Comparison of ENCODE assay signal across 8 cellular contexts in the genomic region with DNA sequence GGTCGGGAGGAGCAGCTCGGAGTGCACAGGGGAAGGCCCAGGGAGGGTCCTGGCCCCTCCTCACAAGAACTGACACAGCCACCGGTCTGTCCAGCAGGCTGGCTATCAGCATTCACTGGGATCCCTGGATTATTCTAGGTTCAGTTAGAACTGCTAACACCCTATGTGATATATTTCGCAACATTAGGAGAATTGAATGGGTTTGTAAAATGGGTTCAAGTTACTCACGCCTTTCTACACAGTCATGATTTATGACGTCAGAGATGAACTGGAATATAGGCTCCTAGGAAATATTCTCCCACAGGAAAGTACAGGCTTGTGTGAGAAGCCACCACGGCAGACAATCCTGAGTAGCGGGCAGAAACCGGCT. TPM values are rescaled to one million over a fixed set of nuclear protein-coding genes. Genes with fewer than 3 reads are reported as not detected.
DNase-seq lines count a peak whose midpoint lies in the region; ATAC-seq and TF ChIP-seq lines count a peak whose summit lies in the region.

No MANE protein-coding gene starts in this region.

- no peaks in the 10 kb centered on the region for H3K27me3 ChIP-seq in Karpas-422 (ENCODE audit: low read length)

- no peaks in the 10 kb centered on the region for H3K79me2 ChIP-seq in Karpas-422 (ENCODE audit: low read length)

- H3K4me2 ChIP-seq in Karpas-422 (ENCODE audit: low read depth, low read length, poor library complexity, severe bottlenecking): peak overlapping the region; percentile 100

- 0 out of 2 replicates have a peak, but pooled peaks cover 4% of the 10 kb centered on the region for H4K20me1 ChIP-seq in Karpas-422 (ENCODE audit: insufficient read depth, low read depth, low read length)

- no peaks in the 10 kb centered on the region for H3K36me3 ChIP-seq in Karpas-422 (ENCODE audit: insufficient read depth, low read length)

- peak overlapping the region; percentile 98 for H3K4me3 ChIP-seq in Karpas-422 (ENCODE audit: low read length)
- peak overlapping the region; percentile 65 to 73 for H3K4me3 ChIP-seq in cardiac fibroblast (replicated peaks in 1 of 2; ENCODE audit: low read depth in 2 of 2, low read length in 2 of 2)

- H3K4me1 ChIP-seq in Karpas-422 (ENCODE audit: low read length): peaks cover 20% of the 10 kb centered on the region

- H3K4me3 Mint-ChIP-seq in natural killer cell treated with Interleukin-12 subunit alpha and Interleukin-12 subunit beta and Interleukin-15 and Interleukin-18, amount 100 ng/mL, for 72 hours: peak overlapping the region; percentile 94

- no peak overlapping the region for H2AFZ ChIP-seq in Karpas-422 (ENCODE audit: low read length)

- no peaks in the 10 kb centered on the region for H3K9me3 Mint-ChIP-seq in natural killer cell treated with Interleukin-12 subunit alpha and Interleukin-12 subunit beta and Interleukin-15 and Interleukin-18, amount 100 ng/mL, for 72 hours

- no peaks in the 10 kb centered on the region for H3K9me2 ChIP-seq in Karpas-422 (replicated peaks; ENCODE audit: insufficient read depth, low read length)

- ATAC-seq in natural killer cell treated with Interleukin-12 subunit alpha and Interleukin-12 subunit beta and Interleukin-15 and Interleukin-18, amount 100 ng/mL, for 72 hours: no peak

- no peak for TF ChIP-seq CTCF in cardiac fibroblast (IDR thresholded peaks at IDR 0.05; ENCODE audit: low read depth, low read length)

- peaks cover 6 to 15% of the 10 kb centered on the region in 2 donors for H3K4me1 Mint-ChIP-seq in natural killer cell treated with Interleukin-12 subunit alpha and Interleukin-12 subunit beta and Interleukin-15 and Interleukin-18, amount 100 ng/mL, for 72 hours (ENCODE audit: low read depth in 2 of 2)

- H3K9me3 ChIP-seq in Karpas-422 (ENCODE audit: low read length): no peaks in the 10 kb centered on the region

- H3K9ac ChIP-seq in Karpas-422 (ENCODE audit: low read length): peak overlapping the region; percentile 94

- peaks cover 18 to 25% of the 10 kb centered on the region in 2 donors for H3K27me3 Mint-ChIP-seq in natural killer cell treated with Interleukin-12 subunit alpha and Interleukin-12 subunit beta and Interleukin-15 and Interleukin-18, amount 100 ng/mL, for 72 hours

- no peaks in the 10 kb centered on the region for H3K36me3 Mint-ChIP-seq in natural killer cell treated with Interleukin-12 subunit alpha and Interleukin-12 subunit beta and Interleukin-15 and Interleukin-18, amount 100 ng/mL, for 72 hours

- peak overlapping the region in 1 of 2 donors; percentile 46 for H3K27ac Mint-ChIP-seq in natural killer cell treated with Interleukin-12 subunit alpha and Interleukin-12 subunit beta and Interleukin-15 and Interleukin-18, amount 100 ng/mL, for 72 hours

- H3K27ac ChIP-seq in Karpas-422 (ENCODE audit: low read length): no peak overlapping the region

- DNase-seq in CD1c-positive myeloid dendritic cell (ENCODE audit: extremely low spot score): peak; percentile 28
- no peak for DNase-seq in Karpas-422
- DNase-seq in cardiac fibroblast (ENCODE audit: low read depth in 2 of 2): peak; percentile 55 to 67
- no peak for DNase-seq in natural killer cell treated with Interleukin-12 subunit alpha and Interleukin-12 subunit beta and Interleukin-15 and Interleukin-18, amount 100 ng/mL, for 72 hours (ENCODE audit: low spot score)
- DNase-seq in stimulated activated CD4-positive, alpha-beta T cell treated with anti-CD3 and anti-CD28 coated beads, Interleukin-4, amount 100 ng/mL, for 4 hours: no peak
- DNase-seq in NCI-H1105 (lab: John Stamatoyannopoulos, UW): no peak
- DNase-seq in cerebellar cortex (ENCODE audit: low spot score): no peak
- DNase-seq in central memory CD4-positive, alpha-beta T cell: no peak

RNA-seq across cellular contexts. Expression of a gene that starts 1.0 kb away (rescaled TPM):
- 0.37 and 0.61 TPM in 2 replicates for total RNA-seq in Karpas-422 (2014; rRNA removed; shearing (Covaris generic); ENCODE audit: low replicate concordance)
- under 1 TPM; 0.39 to 0.59 TPM for total RNA-seq in natural killer cell treated with Interleukin-12 subunit alpha and Interleukin-12 subunit beta and Interleukin-15 and Interleukin-18, amount 100 ng/mL, for 72 hours

Comparison
In these comparisons a context has a peak if more than half of its experiments do, and no peak if none do; other contexts are left out.
1. DNase-seq: peak in CD1c-positive myeloid dendritic cell (single experiment) and cardiac fibroblast (2 of 2); none in Karpas-422 (single experiment), natural killer cell treated with Interleukin-12 subunit alpha and Interleukin-12 subunit beta and Interleukin-15 and Interleukin-18, amount 100 ng/mL, for 72 hours (single experiment), stimulated activated CD4-positive, alpha-beta T cell treated with anti-CD3 and anti-CD28 coated beads, Interleukin-4, amount 100 ng/mL, for 4 hours (0 of 2), NCI-H1105 (single experiment), cerebellar cortex (single experiment) and central memory CD4-positive, alpha-beta T cell (single experiment).